11 cellular contexts compared by ENCODE assay signal in the genomic region with DNA sequence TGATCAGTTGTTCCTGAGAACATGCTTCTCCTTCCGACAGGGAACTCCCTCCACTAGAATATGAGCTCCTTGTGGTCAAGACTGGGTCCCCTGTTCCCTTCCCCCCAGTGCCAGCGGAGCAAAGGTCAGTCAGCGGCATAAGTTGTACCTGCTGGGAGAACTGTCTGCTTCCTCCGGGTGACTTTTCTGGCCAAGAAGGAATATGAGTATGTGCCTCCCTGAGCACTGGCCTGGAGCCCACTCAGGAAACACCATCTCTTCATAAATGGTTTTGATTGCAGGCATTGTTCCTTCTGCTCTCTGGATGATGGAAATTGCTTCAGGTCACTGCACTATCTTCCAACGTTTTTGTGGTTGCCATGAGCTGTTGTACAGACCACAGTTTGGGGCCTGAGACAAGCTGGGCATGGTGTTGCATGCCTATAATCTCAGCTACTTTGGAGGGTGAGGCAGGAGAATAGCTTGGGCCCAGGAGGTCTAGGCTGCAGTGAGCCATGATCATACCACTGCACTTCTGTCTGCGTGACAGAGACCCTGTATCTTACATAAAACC. TPM values are rescaled to one million over a fixed set of nuclear protein-coding genes. Genes with fewer than 3 reads are reported as not detected.
DNase-seq lines count a peak whose midpoint lies in the region; ATAC-seq, FAIRE-seq and TF ChIP-seq lines count a peak whose summit lies in the region.
"Had no signal": no experiment of that assay in that cellular context is flagged by ENCODE, and none has a peak within 500 bp of the region (broad histone marks: within the 10 kb centered on the region; RNA-seq: fewer than 3 reads in every experiment).

No MANE protein-coding gene starts in this region.

- peaks cover 0 to 71% (median 36%) of the 10 kb centered on the region in 4 donors for H3K4me1 ChIP-seq in tibial nerve
- peaks cover 38 to 51% of the 10 kb centered on the region in 2 donors for H3K4me1 ChIP-seq in kidney (ENCODE audit: control insufficient read depth in 1 of 2, insufficient read depth in 1 of 2, low read depth in 1 of 2, low read length in 2 of 2)

- H3K4me3 ChIP-seq in tibial nerve: no peak overlapping the region
- H3K4me3 ChIP-seq in kidney (ENCODE audit: low read length in 2 of 2): no peak overlapping the region

- H3K27me3 Mint-ChIP-seq in stimulated activated naive CD8-positive, alpha-beta T cell treated with anti-CD3 and anti-CD28 coated beads, Interleukin-15, Interleukin-2, amounts not matched to agents 100 ng/mL and 50 ng/mL, for 24 hours: peaks cover 3% of the 10 kb centered on the region
- H3K27me3 Mint-ChIP-seq in activated T-helper 1 cell treated with anti-CD3 and anti-CD28 coated beads, Interleukin-12 subunit alpha, Interleukin-12 subunit beta, Interleukin-2, Interleukin-4 antibody, amounts not matched to agents 30 ng/mL and 10 ng/mL and 1 ng/mL, durations not matched to agents 14 hours and 24 hours and 36 hours (ENCODE audit: insufficient read depth): peaks cover 3% of the 10 kb centered on the region

- 73 to 78% methylated on average over 6 of the region's 6 CpGs for WGBS in tibial nerve, 2 donors

- no peak for TF ChIP-seq CTCF in tibial nerve (IDR thresholded peaks at IDR 0.05)
- TF ChIP-seq CTCF in kidney (IDR thresholded peaks at IDR 0.05; ENCODE audit: borderline replicate concordance, extremely low read depth, insufficient read depth): no peak

- no peak for TF ChIP-seq EP300 in tibial nerve (IDR thresholded peaks at IDR 0.05)

- intact Hi-C loops in activated T-helper 1 cell treated with anti-CD3 and anti-CD28 coated beads, Interleukin-12 subunit alpha, Interleukin-12 subunit beta, Interleukin-2, Interleukin-4 antibody, amounts not matched to agents 30 ng/mL and 10 ng/mL and 1 ng/mL, durations not matched to agents 14 hours and 24 hours and 36 hours (cut with micrococcal nuclease): loop anchor here (10.0 kb wide), 2 partner anchors 308 to 432 kb away; a partner anchor contains a TSS
- intact Hi-C loops in kidney (cut with DNase I): no loop called here

- no peak for FAIRE-seq in kidney (lab: Jason Lieb, UNC)
- FAIRE-seq: D721Med had no signal

- H3K27ac Mint-ChIP-seq in stimulated activated naive CD8-positive, alpha-beta T cell treated with anti-CD3 and anti-CD28 coated beads, Interleukin-15, Interleukin-2, amounts not matched to agents 100 ng/mL and 50 ng/mL, for 24 hours: peak overlapping the region; percentile 96
- peak overlapping the region; percentile 93 for H3K27ac Mint-ChIP-seq in activated T-helper 1 cell treated with anti-CD3 and anti-CD28 coated beads, Interleukin-12 subunit alpha, Interleukin-12 subunit beta, Interleukin-2, Interleukin-4 antibody, amounts not matched to agents 30 ng/mL and 10 ng/mL and 1 ng/mL, durations not matched to agents 14 hours and 24 hours and 36 hours

- H3K36me3 ChIP-seq in tibial nerve (peaks cover 0 to 61% (median 3%) of the 10 kb centered on the region in 3 donors), kidney (ENCODE audit: control insufficient read depth in 1 of 2, insufficient read depth in 2 of 2, low read length in 2 of 2) (peaks cover 4 to 5% of the 10 kb centered on the region in 2 donors)

- DNase-seq in stimulated activated naive CD8-positive, alpha-beta T cell treated with anti-CD3 and anti-CD28 coated beads, Interleukin-15, Interleukin-2, amounts not matched to agents 100 U/mL and 50 U/mL, for 24 hours: no peak
- no peak for DNase-seq in activated T-helper 1 cell treated with anti-CD3 and anti-CD28 coated beads, Interleukin-12 subunit alpha, Interleukin-12 subunit beta, Interleukin-2, Interleukin-4 antibody, amounts not matched to agents 30 ng/mL and 10 ng/mL and 1 ng/mL, durations not matched to agents 14 hours and 24 hours and 36 hours (ENCODE audit: low spot score)
- DNase-seq in left lobe of liver (ENCODE audit: low spot score) (peak; percentile 55), AG08395 (ENCODE audit: low spot score) (no peak), tibial nerve (ENCODE audit: low spot score in 2 of 2) (no peak), kidney (no peak)
- DNase-seq: anterior cingulate cortex, T-helper 9 cell had no signal

- TF ChIP-seq POLR2A in tibial nerve (IDR thresholded peaks at IDR 0.05): no peak

- no peak for ATAC-seq in stimulated activated naive CD8-positive, alpha-beta T cell treated with anti-CD3 and anti-CD28 coated beads, Interleukin-15, Interleukin-2, amounts not matched to agents 100 U/mL and 50 U/mL, for 24 hours
- ATAC-seq in left lobe of liver (no peak), HG03342 (IDR thresholded peaks at IDR 0.05; ENCODE audit: unreplicated experiment) (no peak)

- peaks cover 65% of the 10 kb centered on the region for H3K4me1 Mint-ChIP-seq in stimulated activated naive CD8-positive, alpha-beta T cell treated with anti-CD3 and anti-CD28 coated beads, Interleukin-15, Interleukin-2, amounts not matched to agents 100 ng/mL and 50 ng/mL, for 24 hours (ENCODE audit: low read depth)
- H3K4me1 Mint-ChIP-seq in activated T-helper 1 cell treated with anti-CD3 and anti-CD28 coated beads, Interleukin-12 subunit alpha, Interleukin-12 subunit beta, Interleukin-2, Interleukin-4 antibody, amounts not matched to agents 30 ng/mL and 10 ng/mL and 1 ng/mL, durations not matched to agents 14 hours and 24 hours and 36 hours (ENCODE audit: low read depth): peaks cover 23% of the 10 kb centered on the region

- peaks cover 49% of the 10 kb centered on the region for H3K36me3 Mint-ChIP-seq in stimulated activated naive CD8-positive, alpha-beta T cell treated with anti-CD3 and anti-CD28 coated beads, Interleukin-15, Interleukin-2, amounts not matched to agents 100 ng/mL and 50 ng/mL, for 24 hours (ENCODE audit: low read depth)
- peaks cover 21% of the 10 kb centered on the region for H3K36me3 Mint-ChIP-seq in activated T-helper 1 cell treated with anti-CD3 and anti-CD28 coated beads, Interleukin-12 subunit alpha, Interleukin-12 subunit beta, Interleukin-2, Interleukin-4 antibody, amounts not matched to agents 30 ng/mL and 10 ng/mL and 1 ng/mL, durations not matched to agents 14 hours and 24 hours and 36 hours (ENCODE audit: low read depth)

- no peaks in the 10 kb centered on the region for H3K9me3 Mint-ChIP-seq in stimulated activated naive CD8-positive, alpha-beta T cell treated with anti-CD3 and anti-CD28 coated beads, Interleukin-15, Interleukin-2, amounts not matched to agents 100 ng/mL and 50 ng/mL, for 24 hours
- no peaks in the 10 kb centered on the region for H3K9me3 Mint-ChIP-seq in activated T-helper 1 cell treated with anti-CD3 and anti-CD28 coated beads, Interleukin-12 subunit alpha, Interleukin-12 subunit beta, Interleukin-2, Interleukin-4 antibody, amounts not matched to agents 30 ng/mL and 10 ng/mL and 1 ng/mL, durations not matched to agents 14 hours and 24 hours and 36 hours

- H3K9ac ChIP-seq in kidney (ENCODE audit: low read length in 2 of 2): no peak overlapping the region

- peak overlapping the region; percentile 81 for H3K4me3 Mint-ChIP-seq in stimulated activated naive CD8-positive, alpha-beta T cell treated with anti-CD3 and anti-CD28 coated beads, Interleukin-15, Interleukin-2, amounts not matched to agents 100 ng/mL and 50 ng/mL, for 24 hours
- peak overlapping the region; percentile 89 for H3K4me3 Mint-ChIP-seq in activated T-helper 1 cell treated with anti-CD3 and anti-CD28 coated beads, Interleukin-12 subunit alpha, Interleukin-12 subunit beta, Interleukin-2, Interleukin-4 antibody, amounts not matched to agents 30 ng/mL and 10 ng/mL and 1 ng/mL, durations not matched to agents 14 hours and 24 hours and 36 hours

- H3K27ac ChIP-seq in tibial nerve (peak overlapping the region in 2 of 4 donors; percentile 2 to 12), kidney (ENCODE audit: low read depth in 2 of 2, low read length in 2 of 2) (peak overlapping the region in 1 of 2 donors; percentile 41)

- H3K9me3 ChIP-seq in tibial nerve (no peaks in the 10 kb centered on the region), kidney (ENCODE audit: control insufficient read depth in 1 of 2, low read length in 2 of 2) (no peaks in the 10 kb centered on the region)

- no peaks in the 10 kb centered on the region for H3K27me3 ChIP-seq in tibial nerve

RNA-seq across cellular contexts. Expression of a gene that starts 2.9 kb away (rescaled TPM):
- total RNA-seq in activated T-helper 1 cell treated with anti-CD3 and anti-CD28 coated beads, Interleukin-12 subunit alpha, Interleukin-12 subunit beta, Interleukin-2, Interleukin-4 antibody, amounts not matched to agents 30 ng/mL and 10 ng/mL and 1 ng/mL, durations not matched to agents 14 hours and 24 hours and 36 hours: 477 and 487 TPM in 2 replicates
- total RNA-seq in left lobe of liver (1,392 TPM), tibial nerve (100 to 1,000 TPM; 385 to 594 (median 472) TPM), kidney (482 TPM)
- 411 TPM for polyA plus RNA-seq in kidney (ENCODE audit: insufficient read depth, low read depth, low replicate concordance)

RNA-seq across cellular contexts. Expression of a gene that starts 7.9 kb away (rescaled TPM):
- total RNA-seq in activated T-helper 1 cell treated with anti-CD3 and anti-CD28 coated beads, Interleukin-12 subunit alpha, Interleukin-12 subunit beta, Interleukin-2, Interleukin-4 antibody, amounts not matched to agents 30 ng/mL and 10 ng/mL and 1 ng/mL, durations not matched to agents 14 hours and 24 hours and 36 hours: 701 and 705 TPM in 2 replicates
- total RNA-seq in left lobe of liver (109 TPM), tibial nerve (100 to 1,000 TPM; 190 to 484 (median 237) TPM), kidney (453 TPM)
- 424 TPM for polyA plus RNA-seq in kidney (ENCODE audit: insufficient read depth, low read depth, low replicate concordance)

RNA-seq across cellular contexts. Expression of a gene that starts 28.2 kb away (rescaled TPM):
- total RNA-seq in activated T-helper 1 cell treated with anti-CD3 and anti-CD28 coated beads, Interleukin-12 subunit alpha, Interleukin-12 subunit beta, Interleukin-2, Interleukin-4 antibody, amounts not matched to agents 30 ng/mL and 10 ng/mL and 1 ng/mL, durations not matched to agents 14 hours and 24 hours and 36 hours: 241 and 249 TPM in 2 replicates
- 14.5 TPM for total RNA-seq in left lobe of liver
- 10 to 100 TPM; 44.5 to 67.2 (median 63.5) TPM for total RNA-seq in tibial nerve
- 59.3 TPM for total RNA-seq in kidney
- polyA plus RNA-seq in kidney (ENCODE audit: insufficient read depth, low read depth, low replicate concordance): 45.3 TPM

RNA-seq across cellular contexts. Expression of a gene that starts 28.3 kb away (rescaled TPM):
- total RNA-seq in activated T-helper 1 cell treated with anti-CD3 and anti-CD28 coated beads, Interleukin-12 subunit alpha, Interleukin-12 subunit beta, Interleukin-2, Interleukin-4 antibody, amounts not matched to agents 30 ng/mL and 10 ng/mL and 1 ng/mL, durations not matched to agents 14 hours and 24 hours and 36 hours: 123 and 124 TPM in 2 replicates
- total RNA-seq in left lobe of liver: 95.7 TPM
- total RNA-seq in tibial nerve: 100 to 1,000 TPM in 3 of 4 donors, 10 to 100 TPM in 1; 95.4 to 116 (median 106) TPM
- total RNA-seq in kidney: 88.6 TPM
- 220 TPM for polyA plus RNA-seq in kidney (ENCODE audit: insufficient read depth, low read depth, low replicate concordance)

RNA-seq across cellular contexts. Expression of a gene that starts 28.3 kb away (rescaled TPM):
- total RNA-seq in activated T-helper 1 cell treated with anti-CD3 and anti-CD28 coated beads, Interleukin-12 subunit alpha, Interleukin-12 subunit beta, Interleukin-2, Interleukin-4 antibody, amounts not matched to agents 30 ng/mL and 10 ng/mL and 1 ng/mL, durations not matched to agents 14 hours and 24 hours and 36 hours: not detected in 2 replicates
- total RNA-seq in left lobe of liver (not detected), tibial nerve (1 to 10 TPM in 1 of 4 donors, not detected in 3; 2.6 TPM), kidney (not detected)
- polyA plus RNA-seq in kidney (ENCODE audit: insufficient read depth, low read depth, low replicate concordance): not detected
